Comparison of ENCODE assay signal across 8 cellular contexts in genomic region chr11:32893947-32894827, GRCh38. TPM values are rescaled to one million over a fixed set of nuclear protein-coding genes. Genes with fewer than 3 reads are reported as not detected.
DNase-seq lines count a peak whose midpoint lies in the region; ATAC-seq, FAIRE-seq and TF ChIP-seq lines count a peak whose summit lies in the region.

No MANE protein-coding gene starts in this region.

- CTCF ChIA-PET in GM10248 (lab: Yijun Ruan, JAX) = interaction anchor here (0.7 to 3.3 kb wide), 15 partner anchors 8 to 267 kb away, joined by 3 to 12 read pairs (median 3); partner anchors contain the start of gene CSTF3

- H3K9me3 Mint-ChIP-seq in central memory CD8-positive, alpha-beta T cell = no peaks in the 10 kb centered on the region

- H3K27me3 ChIP-seq in SJCRH30 (no peaks in the 10 kb centered on the region), small intestine (ENCODE audit: control insufficient read depth in 2 of 2, insufficient read depth in 2 of 2, low read length in 2 of 2) (no peaks in the 10 kb centered on the region)

- POLR2A ChIA-PET in GM10248 (lab: Yijun Ruan, JAX) = interaction anchor here (0.6 kb wide), 1 partner anchor 25 kb away, joined by 3 read pairs; no protein-coding TSS in a partner anchor

- peak overlapping the region; percentile 89 for H3K27ac Mint-ChIP-seq in central memory CD8-positive, alpha-beta T cell (ENCODE audit: low read depth)

- H3K27ac ChIP-seq in SJCRH30 (peak overlapping the region; percentile 93), small intestine (ENCODE audit: low read depth in 1 of 2, low read length in 1 of 2) (peak overlapping the region in 1 of 2 donors; percentile 87)

- peaks cover 6% of the 10 kb centered on the region for H3K36me3 Mint-ChIP-seq in central memory CD8-positive, alpha-beta T cell (ENCODE audit: insufficient read depth)

- TF ChIP-seq CTCF in GM10248 (IDR thresholded peaks at IDR 0.05; ENCODE audit: control extremely low read depth, extremely low read depth, low read depth, missing control alignments) = no peak

- H3K4me1 ChIP-seq in SJCRH30 (peaks cover 13% of the 10 kb centered on the region), small intestine (ENCODE audit: control insufficient read depth in 2 of 2, insufficient read depth in 1 of 2, low read depth in 1 of 2, low read length in 1 of 2) (peaks cover 0 to 3% of the 10 kb centered on the region in 2 donors)

- FAIRE-seq in islet of Langerhans (lab: Jason Lieb, UNC) = peak; percentile 95
- no peak for FAIRE-seq in small intestine (lab: Jason Lieb, UNC)

- H3K4me1 Mint-ChIP-seq in central memory CD8-positive, alpha-beta T cell = peaks cover 43% of the 10 kb centered on the region

- H3K9me3 ChIP-seq in SJCRH30 (replicated peaks) (no peaks in the 10 kb centered on the region), small intestine (ENCODE audit: control insufficient read depth, low read depth) (no peaks in the 10 kb centered on the region)

- H3K4me3 ChIP-seq in SJCRH30 (peak overlapping the region; percentile 99), small intestine (ENCODE audit: low read depth in 1 of 2, low read length in 2 of 2) (peak overlapping the region; percentile 77 to 95)

- 3 to 10% (median 4%) methylated on average over 21 of the region's 21 CpGs for WGBS in small intestine, 3 donors

- peak overlapping the region; percentile 94 for H3K4me3 Mint-ChIP-seq in central memory CD8-positive, alpha-beta T cell

- no peak for ATAC-seq in central memory CD8-positive, alpha-beta T cell (replicated peaks; ENCODE audit: extremely low read depth, poor library complexity, severe bottlenecking)
- ATAC-seq in GM18861 (IDR thresholded peaks at IDR 0.05; ENCODE audit: unreplicated experiment) = no peak

- H3K36me3 ChIP-seq in SJCRH30 (peaks cover 4% of the 10 kb centered on the region), small intestine (ENCODE audit: control insufficient read depth in 2 of 2, insufficient read depth in 2 of 2, low read length in 2 of 2) (no peaks in the 10 kb centered on the region)

- DNase-seq in A172 (ENCODE audit: low spot score) (peak; percentile 93), GM10248 (ENCODE audit: extremely low spot score) (peak; percentile 56), MV-4-11 (lab: John Stamatoyannopoulos, UW) (peak; percentile 64), SJCRH30 (peak; percentile 60 to 77), small intestine (peak; percentile 67)
- DNase-seq in central memory CD8-positive, alpha-beta T cell (ENCODE audit: low spot score in 2 of 2) = no peak

- H3K27me3 Mint-ChIP-seq in central memory CD8-positive, alpha-beta T cell = no peaks in the 10 kb centered on the region

RNA-seq across cellular contexts. Expression of gene QSER1, which starts 1.6 kb away (rescaled TPM):
- 24.8 and 25.8 TPM in 2 replicates for total RNA-seq in A172 (2014; rRNA removed; shearing (Covaris generic))
- total RNA-seq in SJCRH30 (2014; rRNA removed; shearing (Covaris generic)) = 47.3 and 51.9 TPM in 2 replicates
- 1 to 10 TPM; 1.4 to 4.7 (median 1.8) TPM for polyA plus RNA-seq in small intestine

Comparison
In these comparisons a context has a peak if more than half of its experiments do, and no peak if none do; other contexts are left out.
1. DNase-seq: peak in A172 (single experiment), GM10248 (single experiment), MV-4-11 (single experiment), SJCRH30 (2 of 2) and small intestine (single experiment); none in central memory CD8-positive, alpha-beta T cell (0 of 2).